ENCODE assay signal across 7 cellular contexts in genomic region chr7:133112976-133113375, GRCh38.
"Had no signal": no experiment of that assay in that cellular context is flagged by ENCODE, and none has a peak within 500 bp of the region (broad histone marks: within the 10 kb centered on the region; RNA-seq: fewer than 3 reads in every experiment).

No MANE protein-coding gene starts in this region.

- H3K27ac Mint-ChIP-seq: IgD-negative memory B cell had no signal

- FAIRE-seq: HepG2, HTR-8/SVneo, K562 had no signal

- H3K27ac ChIP-seq: HL-60 had no signal

- DNase-seq: IMR-90, KBM-7 had no signal

- ATAC-seq: HepG2, K562 had no signal

- H3K4me3 ChIP-seq: K562 had no signal
